Comparison of ENCODE assay signal across 8 cellular contexts in the genomic region with DNA sequence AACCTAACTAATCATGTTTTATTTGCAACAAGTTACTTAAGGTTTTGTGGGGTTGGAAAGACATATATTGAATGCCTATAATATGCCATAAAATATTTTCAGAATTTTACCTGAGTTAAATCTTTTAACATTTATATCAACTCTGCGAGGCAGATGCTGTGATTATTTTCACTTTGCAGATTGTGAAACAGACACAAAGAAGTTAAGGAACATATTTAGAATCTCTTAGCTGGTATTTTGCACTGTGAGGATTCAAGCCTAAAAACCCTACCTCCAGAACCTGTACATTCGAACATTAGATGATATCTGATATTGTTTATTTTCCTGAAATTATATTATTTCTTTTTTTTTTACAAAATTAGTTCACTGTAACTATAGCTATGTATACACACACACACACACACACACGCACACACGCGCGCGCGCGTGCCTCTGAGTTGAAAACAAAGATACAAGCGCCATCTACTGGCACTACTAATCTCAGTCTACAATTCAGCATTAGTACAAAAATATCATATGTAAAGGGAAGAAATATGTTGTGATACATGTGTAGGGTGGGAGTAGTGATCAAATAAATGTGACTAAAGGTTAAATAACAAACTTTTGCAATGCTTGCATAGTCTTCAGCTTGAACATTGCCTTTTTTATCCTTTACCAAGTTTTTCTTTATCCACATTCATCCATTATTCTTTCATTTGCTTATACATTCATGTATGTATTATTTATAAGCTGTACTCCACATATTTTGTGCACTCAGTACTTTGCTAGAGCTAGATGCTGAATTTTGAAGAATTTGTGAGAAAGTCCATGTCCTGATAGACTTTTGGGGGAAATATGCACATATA.
DNase-seq lines count a peak whose midpoint lies in the region; TF ChIP-seq lines count a peak whose summit lies in the region.

No MANE protein-coding gene starts in this region.

- no peaks in the 10 kb centered on the region for H3K23me2 ChIP-seq in H9 (ENCODE audit: insufficient read length, low read depth, low read length, poor library complexity, severe bottlenecking)

- POLR2A ChIA-PET in SK-N-SH (lab: Yijun Ruan, JAX): no interaction called here

- no peaks in the 10 kb centered on the region for H3K36me3 Mint-ChIP-seq in H9 (ENCODE audit: insufficient read depth in 1 of 3, low read depth in 3 of 3)
- H3K36me3 Mint-ChIP-seq in activated naive CD4-positive, alpha-beta T cell treated with anti-CD3 and anti-CD28 coated beads, Interleukin-2, amount 50 U/mL, for 24 hours: no peaks in the 10 kb centered on the region
- H3K36me3 Mint-ChIP-seq in glutamatergic neuron (ENCODE audit: unreplicated experiment): no peaks in the 10 kb centered on the region

- CTCF ChIA-PET in SK-N-SH (lab: Yijun Ruan, JAX): interaction anchor here (0.7 to 3.1 kb wide), 21 partner anchors 9 to 1131 kb away, joined by 3 to 17 read pairs (median 4); no protein-coding TSS in a partner anchor

- H4K91ac ChIP-seq in H9 (ENCODE audit: insufficient read length, low read depth, low read length): no peak overlapping the region

- H3K27ac ChIP-seq in H9 (ENCODE audit: insufficient read length, low read depth, low read length): no peak overlapping the region
- H3K27ac ChIP-seq in MM.1S (ENCODE audit: low read length): no peak overlapping the region; the same call in 1 of the 2 replicates
- H3K27ac ChIP-seq in SK-N-SH (ENCODE audit: low read depth in 2 of 2, low read length in 1 of 2): no peak overlapping the region
- H3K27ac ChIP-seq in prostate gland: no peak overlapping the region
- no peak overlapping the region for H3K27ac ChIP-seq in vagina

- H3K9me3 Mint-ChIP-seq in H9: no peaks in the 10 kb centered on the region
- peaks cover 2% of the 10 kb centered on the region for H3K9me3 Mint-ChIP-seq in activated naive CD4-positive, alpha-beta T cell treated with anti-CD3 and anti-CD28 coated beads, Interleukin-2, amount 50 U/mL, for 24 hours
- no peaks in the 10 kb centered on the region for H3K9me3 Mint-ChIP-seq in glutamatergic neuron (ENCODE audit: unreplicated experiment)

- H2AFZ ChIP-seq in H9 (ENCODE audit: low read length): no peak overlapping the region
- peak overlapping the region; percentile 35 for H2AFZ ChIP-seq in MM.1S (ENCODE audit: low read length)
- peak overlapping the region; percentile 19; the same call in 1 of the 2 replicates for H2AFZ ChIP-seq in SK-N-SH (ENCODE audit: low read depth)

- 0 out of 2 replicates have a peak, but pooled peaks cover 7% of the 10 kb centered on the region for H3F3A ChIP-seq in MM.1S (ENCODE audit: insufficient read depth, low read length)
- peaks cover 3% of the 10 kb centered on the region for H3F3A ChIP-seq in SK-N-SH (replicated peaks; ENCODE audit: insufficient read depth)

- no peak overlapping the region for H3K4me3 Mint-ChIP-seq in H9
- H3K4me3 Mint-ChIP-seq in activated naive CD4-positive, alpha-beta T cell treated with anti-CD3 and anti-CD28 coated beads, Interleukin-2, amount 50 U/mL, for 24 hours: peak overlapping the region; percentile 73
- H3K4me3 Mint-ChIP-seq in glutamatergic neuron (ENCODE audit: unreplicated experiment): no peak overlapping the region

- no peak overlapping the region for H3K4ac ChIP-seq in H9 (ENCODE audit: low read depth, low read length)

- no peak overlapping the region for H4K8ac ChIP-seq in H9 (replicated peaks; ENCODE audit: insufficient read length, low read depth, low read length)

- TF ChIP-seq POLR2A in prostate gland (IDR thresholded peaks at IDR 0.05) (no peak), vagina (IDR thresholded peaks at IDR 0.05) (no peak)

- no peaks in the 10 kb centered on the region for H3K9me2 ChIP-seq in MM.1S (replicated peaks; ENCODE audit: insufficient read depth, low read length)
- no peaks in the 10 kb centered on the region for H3K9me2 ChIP-seq in SK-N-SH

- no peak overlapping the region for H2BK120ac ChIP-seq in H9 (ENCODE audit: low read depth, low read length, poor library complexity, severe bottlenecking)

- intact Hi-C loops in prostate gland (cut with DNase I) (loop anchor here (10.0 kb wide), 1 partner anchor 1989 kb away; no protein-coding TSS in a partner anchor), vagina (cut with DNase I) (no loop called here)

- no peak overlapping the region for H3K14ac ChIP-seq in H9 (ENCODE audit: insufficient read depth, low read length)

- no peak overlapping the region for H3K18ac ChIP-seq in H9 (ENCODE audit: insufficient read length, low read depth, low read length)

- in situ Hi-C loops in G401 (cut with HindIII; ENCODE audit: low sequenced_read_pairs): no loop called here

- H3K27me3 Mint-ChIP-seq in H9 (ENCODE audit: low read depth) (no peaks in the 10 kb centered on the region), glutamatergic neuron (ENCODE audit: unreplicated experiment) (no peaks in the 10 kb centered on the region)
- peaks cover 1% of the 10 kb centered on the region for H3K27me3 Mint-ChIP-seq in activated naive CD4-positive, alpha-beta T cell treated with anti-CD3 and anti-CD28 coated beads, Interleukin-2, amount 50 U/mL, for 24 hours

- no peaks in the 10 kb centered on the region for H4K20me1 ChIP-seq in H9 (ENCODE audit: control insufficient read depth, insufficient read depth, insufficient read length)
- no peaks in the 10 kb centered on the region for H4K20me1 ChIP-seq in MM.1S (ENCODE audit: insufficient read depth, low read length)
- H4K20me1 ChIP-seq in SK-N-SH (ENCODE audit: insufficient read depth): no peaks in the 10 kb centered on the region

- no peak overlapping the region for H2BK15ac ChIP-seq in H9 (ENCODE audit: low read depth, low read length)

- H3K36me3 ChIP-seq in MM.1S (replicated peaks; ENCODE audit: insufficient read depth, low read length) (no peaks in the 10 kb centered on the region), SK-N-SH (replicated peaks in 1 of 2; ENCODE audit: control insufficient read depth in 1 of 2, insufficient read depth in 2 of 2, low read length in 1 of 2) (no peaks in the 10 kb centered on the region), prostate gland (no peaks in the 10 kb centered on the region), vagina (no peaks in the 10 kb centered on the region)

- H4K5ac ChIP-seq in H9 (ENCODE audit: insufficient read length, low read depth, low read length): no peak overlapping the region

- H2AK5ac ChIP-seq in H9 (ENCODE audit: insufficient read length, low read length): no peak overlapping the region

- DNase-seq in G401 (ENCODE audit: low spot score) (peak; percentile 44), H9 (peak; percentile 42), MM.1S (peak; percentile 86), SK-N-SH (peak; percentile 30), glutamatergic neuron (peak; percentile 59), prostate gland (ENCODE audit: low spot score) (peak; percentile 73), vagina (ENCODE audit: extremely low spot score in 2 of 2) (no peak)

- TF ChIP-seq CTCF in H9 (conservative IDR thresholded peaks at IDR 0.05) (peak; percentile 81), MM.1S (IDR thresholded peaks at IDR 0.05; ENCODE audit: low read length) (peak; percentile 77), SK-N-SH (IDR thresholded peaks at IDR 0.05) (peak; percentile 94), glutamatergic neuron (IDR thresholded peaks at IDR 0.05; ENCODE audit: partially characterized antibody, unreplicated experiment) (peak; percentile 33), prostate gland (IDR thresholded peaks at IDR 0.05) (peak in 3 of 4 experiments; percentile 53 to 61 (median 58)), vagina (IDR thresholded peaks at IDR 0.05) (peak in 2 of 3 experiments; percentile 35 to 46)

- H3K9me3 ChIP-seq in H9 (ENCODE audit: control insufficient read depth, low read depth, low read length): no peaks in the 10 kb centered on the region
- H3K9me3 ChIP-seq in MM.1S (replicated peaks; ENCODE audit: insufficient read depth, low read length): no peaks in the 10 kb centered on the region
- peaks cover 1% of the 10 kb centered on the region; the same call in 1 of the 2 replicates for H3K9me3 ChIP-seq in SK-N-SH
- H3K9me3 ChIP-seq in prostate gland: no peaks in the 10 kb centered on the region
- no peaks in the 10 kb centered on the region for H3K9me3 ChIP-seq in vagina

- TF ChIP-seq EP300 in SK-N-SH (IDR thresholded peaks at IDR 0.05; ENCODE audit: borderline replicate concordance in 1 of 2, low read depth in 1 of 2, low read length in 1 of 2): no peak

- H2BK5ac ChIP-seq in H9 (ENCODE audit: insufficient read length, low read length): no peak overlapping the region

- no peaks in the 10 kb centered on the region for H3K27me3 ChIP-seq in H9 (ENCODE audit: insufficient read depth, low read length)
- H3K27me3 ChIP-seq in MM.1S (replicated peaks; ENCODE audit: insufficient read depth, low read length): no peaks in the 10 kb centered on the region
- no peaks in the 10 kb centered on the region for H3K27me3 ChIP-seq in SK-N-SH (ENCODE audit: insufficient read depth)
- H3K27me3 ChIP-seq in prostate gland (replicated peaks; ENCODE audit: insufficient read depth): no peaks in the 10 kb centered on the region
- no peaks in the 10 kb centered on the region for H3K27me3 ChIP-seq in vagina

- H3K4me2 ChIP-seq in H9 (ENCODE audit: insufficient read depth, insufficient read length, low read length): no peak overlapping the region
- H3K4me2 ChIP-seq in MM.1S (ENCODE audit: low read depth, low read length): peak overlapping the region; percentile 49; the same call in 1 of the 2 replicates
- H3K4me2 ChIP-seq in SK-N-SH: no peak overlapping the region

- TF ChIP-seq RAD21 in SK-N-SH (IDR thresholded peaks at IDR 0.05; ENCODE audit: low read length): peak; percentile 73

- H3K9ac ChIP-seq in H9 (ENCODE audit: extremely low read depth, insufficient read length, low read length) (no peak overlapping the region), MM.1S (ENCODE audit: low read length) (no peak overlapping the region), SK-N-SH (no peak overlapping the region)

- no peak overlapping the region for H2BK12ac ChIP-seq in H9 (ENCODE audit: insufficient read length, low read depth, low read length)

- H2BK20ac ChIP-seq in H9 (ENCODE audit: low read depth, low read length, poor library complexity, severe bottlenecking): no peak overlapping the region

- H3K23ac ChIP-seq in H9 (ENCODE audit: insufficient read length, low read depth, low read length): no peak overlapping the region

- no peak overlapping the region for H3K56ac ChIP-seq in H9 (ENCODE audit: insufficient read length, low read depth, low read length)

- H3K4me1 ChIP-seq in H9 (ENCODE audit: insufficient read depth, low read length) (peaks cover 2% of the 10 kb centered on the region; the same call in 1 of the 2 replicates), MM.1S (ENCODE audit: low read length) (no peaks in the 10 kb centered on the region), SK-N-SH (ENCODE audit: control insufficient read depth in 1 of 2, insufficient read depth in 2 of 2, low read depth in 1 of 2, low read length in 1 of 2) (no peaks in the 10 kb centered on the region), prostate gland (replicated peaks) (no peaks in the 10 kb centered on the region), vagina (no peaks in the 10 kb centered on the region)

- H3K4me3 ChIP-seq in MM.1S (ENCODE audit: low read length) (peak overlapping the region; percentile 57), SK-N-SH (ENCODE audit: low read depth in 2 of 2, low read length in 1 of 2) (peak overlapping the region in 1 of 2 experiments; percentile 2; a peak in 2 of 4 replicates), prostate gland (no peak overlapping the region), vagina (peak overlapping the region; percentile 24 to 30)

- no CpG with 5 or more reads among the region's 10 CpGs for WGBS in H9 (ENCODE audit: extremely low coverage, insufficient read length, low lambda C conversion rate)
- 3% methylated on average over 10 of the region's 10 CpGs for WGBS in SK-N-SH (ENCODE audit: low lambda C conversion rate)
- WGBS in prostate gland: 2% methylated on average over 10 of the region's 10 CpGs

- no peak overlapping the region for H3T11ph ChIP-seq in H9 (ENCODE audit: low read length)

- H3K79me2 ChIP-seq in H9 (ENCODE audit: insufficient read depth, low read length) (no peaks in the 10 kb centered on the region), MM.1S (ENCODE audit: low read length) (no peaks in the 10 kb centered on the region), SK-N-SH (ENCODE audit: insufficient read depth) (no peaks in the 10 kb centered on the region)

- H3K27ac Mint-ChIP-seq in H9 (no peak overlapping the region; a peak in 1 of 7 replicates), glutamatergic neuron (ENCODE audit: unreplicated experiment) (no peak overlapping the region)
- no peak overlapping the region for H3K27ac Mint-ChIP-seq in activated naive CD4-positive, alpha-beta T cell treated with anti-CD3 and anti-CD28 coated beads, Interleukin-2, amount 50 U/mL, for 24 hours

- peaks cover 24 to 34% of the 10 kb centered on the region in 2 experiments for H3K4me1 Mint-ChIP-seq in H9
- peaks cover 8% of the 10 kb centered on the region for H3K4me1 Mint-ChIP-seq in activated naive CD4-positive, alpha-beta T cell treated with anti-CD3 and anti-CD28 coated beads, Interleukin-2, amount 50 U/mL, for 24 hours
- H3K4me1 Mint-ChIP-seq in glutamatergic neuron (ENCODE audit: low read depth, unreplicated experiment): no peaks in the 10 kb centered on the region

- H3K79me1 ChIP-seq in H9 (ENCODE audit: insufficient read depth, low read depth, low read length, poor library complexity, severe bottlenecking): no peaks in the 10 kb centered on the region

Comparison
In these comparisons a context has a peak if more than half of its experiments do, and no peak if none do; other contexts are left out.
1. DNase-seq: peak in G401 (single experiment), H9 (single experiment), MM.1S (single experiment), SK-N-SH (single experiment), glutamatergic neuron (single experiment) and prostate gland (single experiment); none in vagina (0 of 2).
2. CTCF ChIP-seq: peak in every context shown above with its lines; median percentile 94 in SK-N-SH; 81 in H9; 77 in MM.1S; 58 in prostate gland; 40 in vagina; 33 in glutamatergic neuron.
3. H3K4me3 ChIP-seq: peak in MM.1S (single experiment) and vagina (2 of 2); none in prostate gland (0 of 2).